ENCODE assay signal across 8 cellular contexts in the genomic region with DNA sequence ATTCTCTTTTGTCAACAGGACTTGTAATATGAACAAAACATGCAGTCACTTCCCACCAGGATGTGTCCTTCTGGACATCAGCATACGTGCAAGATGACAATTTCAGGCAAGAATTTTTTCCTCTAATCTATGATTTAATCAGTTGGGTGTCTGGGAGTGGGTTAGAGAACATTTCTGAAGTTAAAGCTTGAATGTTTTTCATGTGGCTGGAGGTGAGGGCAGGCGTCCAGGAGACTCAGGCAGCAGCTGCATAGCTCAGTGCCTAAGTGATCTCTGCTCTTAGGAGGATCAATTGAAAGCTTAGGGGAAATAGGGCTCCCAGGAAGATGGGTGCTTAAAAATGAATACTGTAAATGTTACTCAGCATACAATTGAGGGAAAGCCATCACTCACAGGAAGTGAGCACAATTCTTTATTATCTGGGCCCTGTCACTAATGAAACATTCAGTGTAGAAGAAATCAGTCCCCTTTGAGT.
DNase-seq lines count a peak whose midpoint lies in the region; ATAC-seq, FAIRE-seq and TF ChIP-seq lines count a peak whose summit lies in the region.

No MANE protein-coding gene starts in this region.

- H4K20me1 ChIP-seq in astrocyte (ENCODE audit: insufficient read depth, low read length) (no peaks in the 10 kb centered on the region), hepatocyte (ENCODE audit: insufficient read depth, poor library complexity, severe bottlenecking) (no peaks in the 10 kb centered on the region)

- no peaks in the 10 kb centered on the region for H3K27me3 ChIP-seq in HUES48 (ENCODE audit: control insufficient read depth, insufficient read depth, low read length)
- H3K27me3 ChIP-seq in astrocyte (ENCODE audit: insufficient read depth, low read length) = no peaks in the 10 kb centered on the region
- H3K27me3 ChIP-seq in hepatocyte = no peaks in the 10 kb centered on the region

- H3K27ac ChIP-seq in HUES48 (ENCODE audit: low read depth, low read length) = peak overlapping the region; percentile 91
- H3K27ac ChIP-seq in astrocyte (ENCODE audit: low read depth, low read length) = peak overlapping the region; percentile 100
- peak overlapping the region; percentile 90 for H3K27ac ChIP-seq in hepatocyte

- DNase-seq in astrocyte (ENCODE audit: low read depth) (peak; percentile 99), hepatocyte (ENCODE audit: low spot score) (no peak), smooth muscle cell of the brain vasculature (ENCODE audit: low read depth, low spot score) (peak; percentile 75), GF-D8 (lab: John Stamatoyannopoulos, UW) (no peak), GM13977 (ENCODE audit: low spot score) (no peak), GM10248 (ENCODE audit: extremely low spot score) (no peak)

- H3K4me3 Mint-ChIP-seq in astrocyte (ENCODE audit: unreplicated experiment) = peak overlapping the region; percentile 79

- peak overlapping the region; percentile 86 for H3K4me2 ChIP-seq in astrocyte (ENCODE audit: low read length)
- H3K4me2 ChIP-seq in hepatocyte = peak overlapping the region; percentile 67

- H3K9ac ChIP-seq in HUES48 (ENCODE audit: low read depth, low read length) (no peak overlapping the region), astrocyte (ENCODE audit: low read length) (peak overlapping the region; percentile 98)

- in situ Hi-C loops in GM13977 (cut with MboI; ENCODE audit: low pct_unique_long_range_greater_than_20kb, low sequenced_read_pairs, unreplicated experiment) = no loop called here

- H3K4me3 ChIP-seq in HUES48 (ENCODE audit: low read depth, low read length) = no peak overlapping the region
- peak overlapping the region; percentile 52 for H3K4me3 ChIP-seq in astrocyte (ENCODE audit: insufficient read depth, low read depth, low read length)
- no peak overlapping the region for H3K4me3 ChIP-seq in hepatocyte

- peaks cover 70% of the 10 kb centered on the region for H3K4me1 Mint-ChIP-seq in astrocyte (ENCODE audit: low read depth, unreplicated experiment)

- no peaks in the 10 kb centered on the region for H3K36me3 ChIP-seq in HUES48 (ENCODE audit: control insufficient read depth, insufficient read depth, low read length)
- H3K36me3 ChIP-seq in astrocyte (ENCODE audit: insufficient read depth, low read length) = no peaks in the 10 kb centered on the region
- no peaks in the 10 kb centered on the region for H3K36me3 ChIP-seq in hepatocyte (replicated peaks; ENCODE audit: insufficient read depth, low read depth)

- no peak for ATAC-seq in HG02870 (IDR thresholded peaks at IDR 0.05; ENCODE audit: unreplicated experiment)

- H3K79me2 ChIP-seq in astrocyte (ENCODE audit: insufficient read depth, low read length) (no peaks in the 10 kb centered on the region), hepatocyte (no peaks in the 10 kb centered on the region)

- TF ChIP-seq CTCF in astrocyte (IDR thresholded peaks at IDR 0.05; ENCODE audit: insufficient read depth, low read depth, low read length) (no peak), hepatocyte (IDR thresholded peaks at IDR 0.05; ENCODE audit: poor library complexity) (no peak), GM13977 (IDR thresholded peaks at IDR 0.05; ENCODE audit: extremely low read depth, insufficient read depth, missing control alignments) (no peak), GM10248 (IDR thresholded peaks at IDR 0.05; ENCODE audit: control extremely low read depth, extremely low read depth, low read depth, missing control alignments) (no peak)

- H3K36me3 Mint-ChIP-seq in astrocyte (ENCODE audit: low read depth, unreplicated experiment) = no peaks in the 10 kb centered on the region

- H3K27me3 Mint-ChIP-seq in astrocyte (ENCODE audit: low read depth, unreplicated experiment) = no peaks in the 10 kb centered on the region

- peaks cover 8% of the 10 kb centered on the region for H3K9me3 Mint-ChIP-seq in astrocyte (ENCODE audit: unreplicated experiment)

- no peaks in the 10 kb centered on the region for H3K9me3 ChIP-seq in HUES48 (ENCODE audit: control insufficient read depth, insufficient read depth, low read length)
- no peaks in the 10 kb centered on the region for H3K9me3 ChIP-seq in astrocyte (ENCODE audit: insufficient read depth, low read depth, low read length)
- no peaks in the 10 kb centered on the region for H3K9me3 ChIP-seq in hepatocyte (ENCODE audit: low read depth)

- CTCF ChIA-PET in GM10248 (lab: Yijun Ruan, JAX) = no interaction called here

- H2AFZ ChIP-seq in astrocyte (ENCODE audit: low read depth, low read length) (no peak overlapping the region), hepatocyte (no peak overlapping the region)

- POLR2A ChIA-PET in GM10248 (lab: Yijun Ruan, JAX) = no interaction called here

- H3K9me2 ChIP-seq in hepatocyte (replicated peaks; ENCODE audit: insufficient read depth) = no peaks in the 10 kb centered on the region

- H3K27ac Mint-ChIP-seq in astrocyte (ENCODE audit: unreplicated experiment) = peak overlapping the region; percentile 100

- WGBS in hepatocyte (ENCODE audit: low lambda C conversion rate, missing lambda C conversion rate) = 43% methylated on average over 2 of the region's 2 CpGs

- peak; percentile 73 for FAIRE-seq in astrocyte (lab: Jason Lieb, UNC)

- H3K4me1 ChIP-seq in HUES48 (ENCODE audit: control insufficient read depth, insufficient read depth, low read length) (peaks cover 28% of the 10 kb centered on the region), astrocyte (ENCODE audit: insufficient read depth, low read length) (peaks cover 52% of the 10 kb centered on the region), hepatocyte (ENCODE audit: insufficient read depth) (peaks cover 13% of the 10 kb centered on the region)

Comparison
In these comparisons a context has a peak if more than half of its experiments do, and no peak if none do; other contexts are left out.
1. DNase-seq: peak in astrocyte (single experiment) and smooth muscle cell of the brain vasculature (single experiment); none in hepatocyte (single experiment), GF-D8 (single experiment), GM13977 (single experiment) and GM10248 (single experiment).
2. Peak in every context shown above with its lines, with median percentiles within 50 percentile points of each other: H3K27ac ChIP-seq.